Comparison of ENCODE assay signal across 8 cellular contexts in the genomic region with DNA sequence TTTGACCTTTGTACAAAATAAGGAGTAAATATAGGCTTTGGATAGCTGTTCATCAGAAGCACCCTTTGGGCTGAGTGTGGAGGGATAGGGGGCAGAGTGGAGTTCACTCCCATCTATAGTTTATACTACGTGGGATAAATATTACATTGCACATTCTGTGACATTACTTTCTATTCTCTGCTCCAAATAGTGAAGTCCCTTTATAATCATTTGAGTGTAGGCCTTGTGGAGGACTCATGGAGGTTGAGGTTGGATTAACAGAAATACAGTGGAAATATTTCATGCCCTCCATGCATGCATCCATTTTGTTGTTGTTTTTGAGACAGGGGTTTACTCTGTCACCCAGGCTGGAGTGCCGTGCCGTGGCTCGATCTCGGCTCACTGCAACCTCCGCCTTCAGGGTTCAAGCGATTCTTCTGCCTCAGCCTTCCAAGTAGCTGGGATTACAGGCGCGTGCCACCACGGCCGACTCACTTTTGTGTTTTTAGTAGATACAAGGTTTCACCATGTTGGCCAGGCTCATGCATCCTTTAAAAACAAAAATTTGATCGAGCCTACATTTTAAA. TPM values are rescaled to one million over a fixed set of nuclear protein-coding genes. Genes with fewer than 3 reads are reported as not detected.
DNase-seq lines count a peak whose midpoint lies in the region; ATAC-seq, FAIRE-seq and TF ChIP-seq lines count a peak whose summit lies in the region.

No MANE protein-coding gene starts in this region.

- no peaks in the 10 kb centered on the region for H3K9me3 Mint-ChIP-seq in CD8-positive, alpha-beta T cell

- H3K36me3 ChIP-seq in CD8-positive, alpha-beta T cell (ENCODE audit: insufficient read depth, low read length) = no peaks in the 10 kb centered on the region
- no peaks in the 10 kb centered on the region for H3K36me3 ChIP-seq in KMS-11 (ENCODE audit: insufficient read depth)
- H3K36me3 ChIP-seq in kidney (ENCODE audit: control insufficient read depth in 1 of 2, insufficient read depth in 2 of 2, low read length in 2 of 2) = no peaks in the 10 kb centered on the region
- H3K36me3 ChIP-seq in subcutaneous abdominal adipose tissue (ENCODE audit: control insufficient read depth in 5 of 5, insufficient read depth in 5 of 5, low read length in 5 of 5) = no peaks in the 10 kb centered on the region

- no peak overlapping the region for H3K4me3 ChIP-seq in CD8-positive, alpha-beta T cell (ENCODE audit: low read depth, low read length)
- H3K4me3 ChIP-seq in KMS-11 (IDR thresholded peaks at IDR 0.05; ENCODE audit: insufficient read depth, low read depth, low read length) (no peak overlapping the region), kidney (ENCODE audit: low read length in 2 of 2) (peak overlapping the region; percentile 64 to 83), subcutaneous abdominal adipose tissue (ENCODE audit: low read depth in 1 of 5, low read length in 5 of 5) (peak overlapping the region; percentile 71 to 97 (median 86))

- CTCF ChIA-PET in CD8-positive, alpha-beta T cell (lab: Charles Lee) = no interaction called here

- no peaks in the 10 kb centered on the region for H3K27me3 Mint-ChIP-seq in CD8-positive, alpha-beta T cell (ENCODE audit: low read depth)

- H3K4me3 Mint-ChIP-seq in CD8-positive, alpha-beta T cell = peak overlapping the region; percentile 89

- H3K36me3 Mint-ChIP-seq in CD8-positive, alpha-beta T cell = peaks cover 9% of the 10 kb centered on the region

- H4K20me1 ChIP-seq in KMS-11 (ENCODE audit: insufficient read depth) = no peaks in the 10 kb centered on the region

- peaks cover 47% of the 10 kb centered on the region for H3K4me1 Mint-ChIP-seq in CD8-positive, alpha-beta T cell (ENCODE audit: low read depth)

- intact Hi-C loops in CD8-positive, alpha-beta T cell (cut with DNase I, micrococcal nuclease) = loop anchor here in 1 of 2 experiments (5.0 kb wide), 1 partner anchor 133 kb away; a partner anchor contains a TSS
- intact Hi-C loops in kidney (cut with DNase I) = no loop called here

- H3K4me2 ChIP-seq in KMS-11 = peak overlapping the region; percentile 40

- FAIRE-seq in kidney (lab: Jason Lieb, UNC) = no peak

- no peaks in the 10 kb centered on the region for H3K27me3 ChIP-seq in CD8-positive, alpha-beta T cell (ENCODE audit: insufficient read depth, low read length)
- H3K27me3 ChIP-seq in KMS-11 (ENCODE audit: insufficient read depth, low read depth) = no peaks in the 10 kb centered on the region
- no peaks in the 10 kb centered on the region for H3K27me3 ChIP-seq in subcutaneous abdominal adipose tissue (ENCODE audit: control insufficient read depth in 5 of 5, insufficient read depth in 4 of 5, low read length in 5 of 5)

- peak overlapping the region; percentile 74; the same call in 1 of the 2 replicates for H3K9ac ChIP-seq in KMS-11
- H3K9ac ChIP-seq in kidney (ENCODE audit: low read length in 2 of 2) = peak overlapping the region; percentile 26 to 79
- peak overlapping the region in 4 of 5 donors; percentile 81 to 91 (median 88) for H3K9ac ChIP-seq in subcutaneous abdominal adipose tissue (ENCODE audit: low read length in 5 of 5)

- no peak for TF ChIP-seq CTCF in CD8-positive, alpha-beta T cell (IDR thresholded peaks at IDR 0.05)
- TF ChIP-seq CTCF in KMS-11 (conservative IDR thresholded peaks at IDR 0.05; ENCODE audit: low read depth, low read length) = no peak
- TF ChIP-seq CTCF in kidney (IDR thresholded peaks at IDR 0.05; ENCODE audit: borderline replicate concordance, extremely low read depth, insufficient read depth) = no peak

- no peak for ATAC-seq in CD8-positive, alpha-beta T cell
- no peak for ATAC-seq in HG03432 (IDR thresholded peaks at IDR 0.05; ENCODE audit: unreplicated experiment)

- H3K9me3 ChIP-seq in CD8-positive, alpha-beta T cell (ENCODE audit: low read length) = no peaks in the 10 kb centered on the region
- no peaks in the 10 kb centered on the region for H3K9me3 ChIP-seq in kidney (ENCODE audit: control insufficient read depth in 1 of 2, low read length in 2 of 2)
- no peaks in the 10 kb centered on the region for H3K9me3 ChIP-seq in subcutaneous abdominal adipose tissue (ENCODE audit: control insufficient read depth in 5 of 5, low read length in 5 of 5)

- peaks cover 18% of the 10 kb centered on the region for H3K4me1 ChIP-seq in CD8-positive, alpha-beta T cell (ENCODE audit: insufficient read depth, low read length)
- H3K4me1 ChIP-seq in KMS-11 (ENCODE audit: low read depth, poor library complexity, severe bottlenecking) = peaks cover 15% of the 10 kb centered on the region
- H3K4me1 ChIP-seq in kidney (ENCODE audit: control insufficient read depth in 1 of 2, insufficient read depth in 1 of 2, low read depth in 1 of 2, low read length in 2 of 2) = peaks cover 3 to 15% of the 10 kb centered on the region in 2 donors
- peaks cover 0 to 41% (median 40%) of the 10 kb centered on the region in 5 donors for H3K4me1 ChIP-seq in subcutaneous abdominal adipose tissue (ENCODE audit: control insufficient read depth in 5 of 5, insufficient read depth in 5 of 5, low read length in 5 of 5)

- peak overlapping the region; percentile 65 for H2AFZ ChIP-seq in KMS-11 (ENCODE audit: low read depth)

- H3K79me2 ChIP-seq in KMS-11 (ENCODE audit: insufficient read depth, low read depth) = peaks cover 18% of the 10 kb centered on the region; the same call in 1 of the 2 replicates

- H3K27ac ChIP-seq in CD8-positive, alpha-beta T cell (ENCODE audit: low read depth, low read length) = no peak overlapping the region
- H3K27ac ChIP-seq in KMS-11 (no peak overlapping the region; the same call in 1 of the 2 replicates), kidney (ENCODE audit: low read depth in 2 of 2, low read length in 2 of 2) (peak overlapping the region; percentile 88 to 94), subcutaneous abdominal adipose tissue (ENCODE audit: low read depth, low read length) (peak overlapping the region; percentile 96)

- H3K27ac Mint-ChIP-seq in CD8-positive, alpha-beta T cell = peak overlapping the region; percentile 76

- no peak for DNase-seq in CD8-positive, alpha-beta T cell
- DNase-seq in astrocyte of the hippocampus (ENCODE audit: low read depth, low spot score) (peak; percentile 31), kidney (no peak), DMS53 (lab: John Stamatoyannopoulos, UW) (no peak), SK-N-DZ (ENCODE audit: low spot score) (no peak)

- POLR2A ChIA-PET in CD8-positive, alpha-beta T cell (lab: Charles Lee) = interaction anchor here (1.0 to 1.1 kb wide), 3 partner anchors 17 to 363 kb away, joined by 4 to 5 read pairs (median 4); a partner anchor contains a TSS

RNA-seq across cellular contexts. Expression of a gene that starts 1.4 kb away (rescaled TPM):
- 10 to 100 TPM; 15.9 to 16.7 TPM for total RNA-seq in CD8-positive, alpha-beta T cell
- total RNA-seq in kidney = 32.1 TPM
- polyA plus RNA-seq in kidney (ENCODE audit: insufficient read depth, low read depth, low replicate concordance) = 65.5 TPM
- 23.4 and 29.9 TPM in 2 replicates for polyA plus RNA-seq in SK-N-DZ (2014; cell fraction: cytosol; rRNA removed)
- polyA plus RNA-seq in SK-N-DZ (2014; cell fraction: nucleus; rRNA removed) = 13.2 and 15.7 TPM in 2 replicates

RNA-seq across cellular contexts. Expression of a gene that starts 40.4 kb away (rescaled TPM):
- under 1 TPM; 0.27 to 0.39 TPM for total RNA-seq in CD8-positive, alpha-beta T cell
- total RNA-seq in kidney = 0.25 TPM
- polyA plus RNA-seq in kidney (ENCODE audit: insufficient read depth, low read depth, low replicate concordance) = 0.54 TPM
- 0.20 TPM in 1 of 2 replicates, not detected in the other for polyA plus RNA-seq in SK-N-DZ (2014; cell fraction: cytosol; rRNA removed)
- 0.59 and 0.65 TPM in 2 replicates for polyA plus RNA-seq in SK-N-DZ (2014; cell fraction: nucleus; rRNA removed)

Comparison
In these comparisons a context has a peak if more than half of its experiments do, and no peak if none do; other contexts are left out.
1. H3K27ac ChIP-seq: peak in kidney (2 of 2) and subcutaneous abdominal adipose tissue (single experiment); none in CD8-positive, alpha-beta T cell (single experiment) and KMS-11 (single experiment).
2. H3K4me3 ChIP-seq: peak in kidney (2 of 2) and subcutaneous abdominal adipose tissue (5 of 5); none in CD8-positive, alpha-beta T cell (single experiment) and KMS-11 (single experiment).
3. Peak in every context shown above with its lines, with median percentiles within 50 percentile points of each other: H3K9ac ChIP-seq.